In the genomic region with DNA sequence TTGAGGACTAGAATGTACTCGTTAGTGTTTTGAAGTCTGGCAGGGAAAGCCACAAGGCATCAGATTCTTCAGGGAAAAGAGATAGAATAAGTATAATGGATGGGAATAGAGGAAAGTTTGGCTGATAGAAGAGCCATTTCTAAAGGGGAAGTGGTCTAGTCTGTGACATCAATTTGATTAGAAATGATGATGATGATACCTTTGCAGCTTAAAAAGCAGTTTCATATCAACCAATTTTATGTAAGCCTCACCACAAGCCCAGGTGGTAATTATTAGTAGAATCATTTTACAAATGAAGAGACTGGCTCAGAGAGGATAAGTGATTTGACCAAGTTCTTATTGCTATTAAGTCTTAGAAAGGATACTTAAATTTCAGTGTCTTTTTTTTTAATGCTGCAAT, we compare ENCODE assay signal across 22 cellular contexts. TPM values are rescaled to one million over a fixed set of nuclear protein-coding genes. Genes with fewer than 3 reads are reported as not detected.
DNase-seq lines count a peak whose midpoint lies in the region; ATAC-seq, FAIRE-seq and TF ChIP-seq lines count a peak whose summit lies in the region.
"Had no signal": no experiment of that assay in that cellular context is flagged by ENCODE, and none has a peak within 500 bp of the region (broad histone marks: within the 10 kb centered on the region; RNA-seq: fewer than 3 reads in every experiment).

No MANE protein-coding gene starts in this region.

- ATAC-seq in stimulated activated naive CD8-positive, alpha-beta T cell treated with anti-CD3 and anti-CD28 coated beads, Interleukin-15, amount 100 ng/mL, for 72 hours, result peak; percentile 54
- ATAC-seq in stimulated activated naive CD8-positive, alpha-beta T cell treated with anti-CD3 and anti-CD28 coated beads, Interleukin-15, Interleukin-2, amounts not matched to agents 100 U/mL and 50 U/mL, for 24 hours, result no peak
- peak; percentile 76 for ATAC-seq in GM12878
- no peak for ATAC-seq in GM23338
- ATAC-seq in GM21360 (IDR thresholded peaks at IDR 0.05; ENCODE audit: unreplicated experiment), result no peak
- ATAC-seq: CD8-positive, alpha-beta T cell had no signal

- no peak for DNase-seq in stimulated activated naive CD8-positive, alpha-beta T cell treated with anti-CD3 and anti-CD28 coated beads, Interleukin-15, amount 100 ng/mL, for 72 hours
- no peak for DNase-seq in stimulated activated naive CD8-positive, alpha-beta T cell treated with anti-CD3 and anti-CD28 coated beads, Interleukin-15, Interleukin-2, amounts not matched to agents 100 U/mL and 50 U/mL, for 24 hours
- DNase-seq in GM12878 (ENCODE audit: low read depth, low spot score), result no peak
- no peak for DNase-seq in GM23338 (ENCODE audit: low spot score)
- DNase-seq in neural progenitor cell (ENCODE audit: low spot score), result no peak
- no peak for DNase-seq in islet precursor cell
- DNase-seq: 8988T; Calu3; CD8-positive, alpha-beta T cell; DMS79 treated with DMSO at 0.1 percent for 48 hours; GF-D8; GM23248; HCEC 1CT had no signal

- H3K27ac ChIP-seq in GM12878 (ENCODE audit: control insufficient read depth, insufficient read depth) (no peak overlapping the region), GM23338 (ENCODE audit: low read depth) (no peak overlapping the region), neural progenitor cell (no peak overlapping the region)
- H3K27ac ChIP-seq: BLaER1 treated with 17β-estradiol and CSF1 and Interleukin-3, amounts not matched to agents 10 nM and 100 nM; GM23248; HL-60 had no signal

- H2AFZ ChIP-seq in GM12878 (ENCODE audit: control insufficient read depth, low read depth, low read length), result no peak overlapping the region
- no peak overlapping the region for H2AFZ ChIP-seq in GM23338
- no peak overlapping the region for H2AFZ ChIP-seq in neural progenitor cell (replicated peaks)
- H2AFZ ChIP-seq: GM23248 had no signal

- no peaks in the 10 kb centered on the region for H3K27me3 ChIP-seq in GM12878 (replicated peaks in 1 of 2; ENCODE audit: control insufficient read depth in 2 of 2, insufficient read depth in 2 of 2, low read length in 1 of 2)
- no peaks in the 10 kb centered on the region for H3K27me3 ChIP-seq in GM23338 (ENCODE audit: insufficient read depth)
- H3K27me3 ChIP-seq in neural progenitor cell, result no peaks in the 10 kb centered on the region
- H3K27me3 ChIP-seq: BLaER1 treated with 17β-estradiol and CSF1 and Interleukin-3, amounts not matched to agents 10 nM and 100 nM had no signal

- BruUV-seq in GM12878 (replicated peaks; lab: Mats Ljungman, UMichigan), result no TSS peak

- no peak overlapping the region for H3K4me3 ChIP-seq in GM12878
- H3K4me3 ChIP-seq in GM23338, result no peak overlapping the region
- H3K4me3 ChIP-seq in neural progenitor cell, result no peak overlapping the region
- H3K4me3 ChIP-seq: BLaER1 treated with 17β-estradiol and CSF1 and Interleukin-3, amounts not matched to agents 10 nM and 100 nM; GM23248 had no signal

- H3K9ac ChIP-seq in GM12878 (ENCODE audit: control insufficient read depth, insufficient read depth, low read length) (no peak overlapping the region), neural progenitor cell (no peak overlapping the region)
- H3K9ac ChIP-seq: BLaER1 treated with 17β-estradiol and CSF1 and Interleukin-3, amounts not matched to agents 10 nM and 100 nM; GM23248 had no signal

- TF ChIP-seq CTCF in GM12878 (IDR thresholded peaks at IDR 0.05 in 2 of 3, conservative IDR thresholded peaks at IDR 0.05 in 1 of 3; ENCODE audit: control insufficient read depth in 2 of 3, extremely low read depth in 1 of 3, insufficient read depth in 1 of 3, low read depth in 3 of 3, low read length in 3 of 3) (no peak), nephron (IDR thresholded peaks at IDR 0.05; ENCODE audit: unreplicated experiment in 3 of 3) (no peak), GM23338 (conservative IDR thresholded peaks at IDR 0.05; ENCODE audit: low read depth in 2 of 2) (no peak), neural progenitor cell (IDR thresholded peaks at IDR 0.05) (no peak)

- no peak for FAIRE-seq in GM12878 (lab: Jason Lieb, UNC)
- FAIRE-seq: GM19239, H54 had no signal

- POLR2A ChIA-PET in GM12878 (lab: Charles Lee), result no interaction called here

- in situ Hi-C loops in GM12878 (cut with MboI), result no loop called here

- RAD21 ChIA-PET in GM12878 (lab: Charles Lee; ENCODE audit: unreplicated experiment), result no interaction called here

- no peak for TF ChIP-seq RAD21 in GM12878 (IDR thresholded peaks at IDR 0.05; ENCODE audit: insufficient read depth, low read depth, low read length)

- no peak overlapping the region; the same call in 1 of the 2 replicates for H3K4me2 ChIP-seq in GM12878 (ENCODE audit: control insufficient read depth, insufficient read depth)
- H3K4me2 ChIP-seq in GM23338, result no peak overlapping the region
- no peak overlapping the region for H3K4me2 ChIP-seq in neural progenitor cell
- H3K4me2 ChIP-seq: BLaER1 treated with 17β-estradiol and CSF1 and Interleukin-3, amounts not matched to agents 10 nM and 100 nM had no signal

- peak overlapping the region in 1 of 2 donors; percentile 30 for H3K4me3 Mint-ChIP-seq in stimulated activated naive CD8-positive, alpha-beta T cell treated with anti-CD3 and anti-CD28 coated beads, Interleukin-15, amount 100 ng/mL, for 72 hours
- no peak overlapping the region for H3K4me3 Mint-ChIP-seq in nephron
- H3K4me3 Mint-ChIP-seq in GM23338, result no peak overlapping the region
- no peak overlapping the region for H3K4me3 Mint-ChIP-seq in neural progenitor cell
- H3K4me3 Mint-ChIP-seq: CD8-positive, alpha-beta T cell had no signal

- CTCF ChIA-PET in GM12878 (lab: Yijun Ruan, JAX), result interaction anchor here (0.8 to 2.0 kb wide), 2 partner anchors 54 to 120 kb away, joined by 3 to 7 read pairs; no protein-coding TSS in a partner anchor

- TF ChIP-seq POLR2A in GM12878 (IDR thresholded peaks at IDR 0.05; ENCODE audit: low read depth, low read length), result no peak

- no peaks in the 10 kb centered on the region for H3K9me2 ChIP-seq in GM23338 (ENCODE audit: insufficient read depth)

- H3K27me3 Mint-ChIP-seq in stimulated activated naive CD8-positive, alpha-beta T cell treated with anti-CD3 and anti-CD28 coated beads, Interleukin-15, amount 100 ng/mL, for 72 hours, result peaks cover 10% of the 10 kb centered on the region
- H3K27me3 Mint-ChIP-seq in nephron (ENCODE audit: low read depth) (no peaks in the 10 kb centered on the region), GM23338 (ENCODE audit: insufficient read depth, low read depth, poor library complexity) (peaks cover 6% of the 10 kb centered on the region), neural progenitor cell (ENCODE audit: insufficient read depth, low read depth) (no peaks in the 10 kb centered on the region)

- H3K27ac Mint-ChIP-seq in stimulated activated naive CD8-positive, alpha-beta T cell treated with anti-CD3 and anti-CD28 coated beads, Interleukin-15, amount 100 ng/mL, for 72 hours, result no peak overlapping the region
- H3K27ac Mint-ChIP-seq in nephron (peak overlapping the region; percentile 26 to 39 (median 30)), GM23338 (no peak overlapping the region), neural progenitor cell (no peak overlapping the region)
- H3K27ac Mint-ChIP-seq: CD8-positive, alpha-beta T cell had no signal

- H3K9me3 Mint-ChIP-seq in stimulated activated naive CD8-positive, alpha-beta T cell treated with anti-CD3 and anti-CD28 coated beads, Interleukin-15, amount 100 ng/mL, for 72 hours, result no peaks in the 10 kb centered on the region
- H3K9me3 Mint-ChIP-seq in nephron, result no peaks in the 10 kb centered on the region
- no peaks in the 10 kb centered on the region for H3K9me3 Mint-ChIP-seq in GM23338
- H3K9me3 Mint-ChIP-seq in neural progenitor cell, result no peaks in the 10 kb centered on the region
- H3K9me3 Mint-ChIP-seq: CD8-positive, alpha-beta T cell had no signal

- no peaks in the 10 kb centered on the region for H3K36me3 Mint-ChIP-seq in nephron (ENCODE audit: low read depth)
- no peaks in the 10 kb centered on the region for H3K36me3 Mint-ChIP-seq in GM23338 (ENCODE audit: low read depth)
- H3K36me3 Mint-ChIP-seq in neural progenitor cell, result no peaks in the 10 kb centered on the region
- H3K36me3 Mint-ChIP-seq: CD8-positive, alpha-beta T cell had no signal

- H3F3A ChIP-seq in GM23338 (replicated peaks; ENCODE audit: low read depth), result no peaks in the 10 kb centered on the region
- peaks cover 13% of the 10 kb centered on the region for H3F3A ChIP-seq in neural progenitor cell (ENCODE audit: low read depth)

- TF ChIP-seq EP300 in GM12878 (IDR thresholded peaks at IDR 0.05; ENCODE audit: borderline replicate concordance in 1 of 2, control insufficient read depth in 1 of 2, low read depth in 2 of 2, low read length in 2 of 2), result peak; percentile 78 to 88; a peak in 3 of 4 replicates

- intact Hi-C loops in GM12878 (cut with micrococcal nuclease; ENCODE audit: unreplicated experiment), result no loop called here

- H4K20me1 ChIP-seq in GM12878 (ENCODE audit: control insufficient read depth, insufficient read depth), result no peaks in the 10 kb centered on the region
- H4K20me1 ChIP-seq in GM23338 (replicated peaks; ENCODE audit: insufficient read depth), result no peaks in the 10 kb centered on the region
- no peaks in the 10 kb centered on the region for H4K20me1 ChIP-seq in neural progenitor cell (ENCODE audit: low read depth)
- H4K20me1 ChIP-seq: BLaER1 treated with 17β-estradiol and CSF1 and Interleukin-3, amounts not matched to agents 10 nM and 100 nM had no signal

- H3K79me2 ChIP-seq in GM12878 (ENCODE audit: control insufficient read depth, insufficient read depth, low read length) (no peaks in the 10 kb centered on the region), GM23338 (replicated peaks; ENCODE audit: insufficient read depth) (no peaks in the 10 kb centered on the region), neural progenitor cell (ENCODE audit: low read depth) (no peaks in the 10 kb centered on the region)

- peaks cover 10% of the 10 kb centered on the region for H3K4me1 Mint-ChIP-seq in stimulated activated naive CD8-positive, alpha-beta T cell treated with anti-CD3 and anti-CD28 coated beads, Interleukin-15, amount 100 ng/mL, for 72 hours
- H3K4me1 Mint-ChIP-seq in nephron (peaks cover 23% of the 10 kb centered on the region), GM23338 (peaks cover 15% of the 10 kb centered on the region), neural progenitor cell (peaks cover 10% of the 10 kb centered on the region)

- H3K4me1 ChIP-seq in GM12878 (ENCODE audit: control insufficient read depth, insufficient read depth, low read length) (no peaks in the 10 kb centered on the region), GM23338 (ENCODE audit: insufficient read depth) (peaks cover 6% of the 10 kb centered on the region), neural progenitor cell (peaks cover 3% of the 10 kb centered on the region)

- H3K36me3 ChIP-seq in GM12878 (ENCODE audit: control insufficient read depth in 2 of 2, insufficient read depth in 2 of 2, low read length in 1 of 2) (no peaks in the 10 kb centered on the region), GM23338 (ENCODE audit: insufficient read depth) (no peaks in the 10 kb centered on the region), neural progenitor cell (no peaks in the 10 kb centered on the region)
- H3K36me3 ChIP-seq: BLaER1 treated with 17β-estradiol and CSF1 and Interleukin-3, amounts not matched to agents 10 nM and 100 nM had no signal

- 0% methylated on average over 1 of the region's 1 CpG for WGBS in GM12878 (ENCODE audit: insufficient coverage, insufficient replicate concordance, low lambda C conversion rate, missing lambda C conversion rate)

- no peaks in the 10 kb centered on the region for H3K9me3 ChIP-seq in GM12878 (replicated peaks; ENCODE audit: control insufficient read depth, insufficient read depth, low read length)
- H3K9me3 ChIP-seq in neural progenitor cell (ENCODE audit: low read depth), result no peaks in the 10 kb centered on the region

- SMC1A ChIA-PET in GM12878 (lab: Charles Lee; ENCODE audit: uncharacterized antibody, unreplicated experiment), result interaction anchor here (1.1 to 1.8 kb wide), 2 partner anchors 10 to 19 kb away, joined by 3 to 6 read pairs; no protein-coding TSS in a partner anchor

RNA-seq across cellular contexts. Expression of a gene that starts 2.9 kb away (rescaled TPM):
- not detected in 2 replicates for total RNA-seq in GM12878 (2013; cell fraction: nucleolus; rRNA removed)
- total RNA-seq in GM12878 (2014; rRNA removed), result not detected in 2 replicates
- total RNA-seq in GM12878 (2014; rRNA removed; fragmentation: Illumina TruSeq; extraction: Trizol), result not detected in 2 replicates
- total RNA-seq in GM12878 (2021), result not detected in 2 replicates
- polyA plus RNA-seq in GM12878 (2011; ENCODE audit: low read depth), result not detected
- not detected in 2 replicates for polyA plus RNA-seq in GM12878 (2011; rRNA removed)
- polyA plus RNA-seq in GM12878 (2011; cell fraction: cytosol; rRNA removed), result not detected in 2 replicates
- not detected in 2 replicates for polyA plus RNA-seq in GM12878 (2011; cell fraction: nucleus; rRNA removed)
- polyA plus RNA-seq in GM12878 (2012), result not detected in 2 replicates
- not detected in 2 replicates for polyA plus RNA-seq in GM12878 (2014; fragmentation: Illumina TruSeq; extraction: Trizol)
- not detected for polyA plus RNA-seq in GM12878 (2014; fragmentation: Nextera tagmentation; extraction: Ambion mirVana)
- not detected in 2 replicates for polyA plus RNA-seq in GM12878 (2014; rRNA removed)
- polyA plus RNA-seq in GM12878 (2016; fragmentation: Nextera tagmentation; extraction: Ambion mirVana), result not detected
- not detected in 2 replicates for polyA minus RNA-seq in GM12878 (2011; rRNA and poly(A)+ RNA removed)
- not detected in 2 replicates for polyA minus RNA-seq in GM12878 (2011; cell fraction: cytosol; rRNA and poly(A)+ RNA removed)
- not detected in 2 replicates for polyA minus RNA-seq in GM12878 (2011; cell fraction: nucleus; rRNA and poly(A)+ RNA removed)
- total RNA-seq in GM23338 (2014; rRNA removed; shearing (Covaris generic)), result not detected in 2 replicates
- 0.68 TPM in 1 of 2 replicates, not detected in the other for polyA plus RNA-seq in GM23338 (2016; fragmentation: Nextera tagmentation; extraction: Ambion mirVana)
- total RNA-seq in neural progenitor cell (ENCODE audit: low replicate concordance), result 0.50 TPM in 1 of 2 replicates, not detected in the other
- total RNA-seq: A673; Calu3; CD8-positive, alpha-beta T cell; GM23248; HT1080 had no signal
- polyA plus RNA-seq: AG04450, GM23248 had no signal

RNA-seq across cellular contexts. Expression of a gene that starts 45.3 kb away (rescaled TPM):
- 13.1 and 14.2 TPM in 2 replicates for total RNA-seq in GM12878 (2013; cell fraction: nucleolus; rRNA removed)
- total RNA-seq in GM12878 (2014; rRNA removed), result 14.3 and 14.7 TPM in 2 replicates
- 12.7 and 13.0 TPM in 2 replicates for total RNA-seq in GM12878 (2014; rRNA removed; fragmentation: Illumina TruSeq; extraction: Trizol)
- 15.2 and 15.3 TPM in 2 replicates for total RNA-seq in GM12878 (2021)
- polyA plus RNA-seq in GM12878 (2011; ENCODE audit: low read depth), result 1.9 TPM
- polyA plus RNA-seq in GM12878 (2011; rRNA removed), result 9.6 and 11.0 TPM in 2 replicates
- 11.3 and 14.2 TPM in 2 replicates for polyA plus RNA-seq in GM12878 (2011; cell fraction: cytosol; rRNA removed)
- polyA plus RNA-seq in GM12878 (2011; cell fraction: nucleus; rRNA removed), result 5.9 and 7.2 TPM in 2 replicates
- 5.7 and 10.2 TPM in 2 replicates for polyA plus RNA-seq in GM12878 (2012)
- polyA plus RNA-seq in GM12878 (2014; fragmentation: Illumina TruSeq; extraction: Trizol), result 17.8 and 19.3 TPM in 2 replicates
- 1 to 10 TPM; 2.6 to 3.6 TPM for polyA plus RNA-seq in GM12878 (2014; fragmentation: Nextera tagmentation; extraction: Ambion mirVana)
- 11.2 and 12.9 TPM in 2 replicates for polyA plus RNA-seq in GM12878 (2014; rRNA removed)
- polyA plus RNA-seq in GM12878 (2016; fragmentation: Nextera tagmentation; extraction: Ambion mirVana), result 10 to 100 TPM; 13.3 to 16.2 TPM
- 18.8 and 19.3 TPM in 2 replicates for polyA minus RNA-seq in GM12878 (2011; rRNA and poly(A)+ RNA removed)
- 3.2 and 5.4 TPM in 2 replicates for polyA minus RNA-seq in GM12878 (2011; cell fraction: cytosol; rRNA and poly(A)+ RNA removed)
- polyA minus RNA-seq in GM12878 (2011; cell fraction: nucleus; rRNA and poly(A)+ RNA removed), result 6.5 and 8.0 TPM in 2 replicates
- 4.5 and 5.3 TPM in 2 replicates for total RNA-seq in GM23338 (2014; rRNA removed; shearing (Covaris generic))
- polyA plus RNA-seq in GM23338 (2016; fragmentation: Nextera tagmentation; extraction: Ambion mirVana), result 7.9 and 8.4 TPM in 2 replicates
- 21.0 and 22.7 TPM in 2 replicates for total RNA-seq in neural progenitor cell (ENCODE audit: low replicate concordance)

RNA-seq across cellular contexts. Expression of a gene that starts 57.2 kb away (rescaled TPM):
- not detected in 2 replicates for total RNA-seq in GM12878 (2013; cell fraction: nucleolus; rRNA removed)
- total RNA-seq in GM12878 (2014; rRNA removed) (not detected in 2 replicates), GM12878 (2014; rRNA removed; fragmentation: Illumina TruSeq; extraction: Trizol) (not detected in 2 replicates), GM12878 (2021) (0.28 and 0.45 TPM in 2 replicates), neural progenitor cell (ENCODE audit: low replicate concordance) (56.5 and 83.7 TPM in 2 replicates)
- polyA plus RNA-seq in GM12878 (2011; ENCODE audit: low read depth), result not detected
- polyA plus RNA-seq in GM12878 (2011; rRNA removed) (not detected in 2 replicates), GM12878 (2014; fragmentation: Illumina TruSeq; extraction: Trizol) (0.06 TPM in 1 of 2 replicates, not detected in the other), GM12878 (2014; fragmentation: Nextera tagmentation; extraction: Ambion mirVana) (not detected), GM12878 (2014; rRNA removed) (not detected in 2 replicates), GM12878 (2016; fragmentation: Nextera tagmentation; extraction: Ambion mirVana) (under 1 TPM in 1 of 2 experiments, not detected in 1; 0.21 TPM), GM23338 (2016; fragmentation: Nextera tagmentation; extraction: Ambion mirVana) (122 and 124 TPM in 2 replicates)
- not detected in 2 replicates for polyA plus RNA-seq in GM12878 (2011; cell fraction: cytosol; rRNA removed)
- polyA plus RNA-seq in GM12878 (2011; cell fraction: nucleus; rRNA removed), result 0.04 and 0.06 TPM in 2 replicates
- not detected in 2 replicates for polyA plus RNA-seq in GM12878 (2012)
- polyA minus RNA-seq in GM12878 (2011; rRNA and poly(A)+ RNA removed), result not detected in 2 replicates
- polyA minus RNA-seq in GM12878 (2011; cell fraction: cytosol; rRNA and poly(A)+ RNA removed), result not detected in 2 replicates
- not detected in 2 replicates for polyA minus RNA-seq in GM12878 (2011; cell fraction: nucleus; rRNA and poly(A)+ RNA removed)
- total RNA-seq in GM23338 (2014; rRNA removed; shearing (Covaris generic)), result 105 and 117 TPM in 2 replicates
- total RNA-seq: Calu3 had no signal

Comparison
In these comparisons a context has a peak if more than half of its experiments do, and no peak if none do; other contexts are left out.
1. ATAC-seq: peak in stimulated activated naive CD8-positive, alpha-beta T cell treated with anti-CD3 and anti-CD28 coated beads, Interleukin-15, amount 100 ng/mL, for 72 hours (single experiment) and GM12878 (single experiment); none in stimulated activated naive CD8-positive, alpha-beta T cell treated with anti-CD3 and anti-CD28 coated beads, Interleukin-15, Interleukin-2, amounts not matched to agents 100 U/mL and 50 U/mL, for 24 hours (single experiment), GM23338 (single experiment) and GM21360 (single experiment).
2. H3K27ac Mint-ChIP-seq: peak in nephron (3 of 3); none in stimulated activated naive CD8-positive, alpha-beta T cell treated with anti-CD3 and anti-CD28 coated beads, Interleukin-15, amount 100 ng/mL, for 72 hours (0 of 2), GM23338 (single experiment) and neural progenitor cell (single experiment).
3. RNA of a gene that starts 57.2 kb away (total RNA-seq): 105 to 117 TPM in GM23338 and 56.5 to 83.7 TPM in neural progenitor cell; 0.28 to 0.45 TPM in GM12878; every median in the first group is over 10 times any median in the second.